ENCODE assay signal across 16 cellular contexts in genomic region chr7:124918662-124919061, GRCh38. TPM values are rescaled to one million over a fixed set of nuclear protein-coding genes. Genes with fewer than 3 reads are reported as not detected.
DNase-seq lines count a peak whose midpoint lies in the region; ATAC-seq lines count a peak whose summit lies in the region.
"Had no signal": no experiment of that assay in that cellular context is flagged by ENCODE, and none has a peak within 500 bp of the region (broad histone marks: within the 10 kb centered on the region; RNA-seq: fewer than 3 reads in every experiment).

No MANE protein-coding gene starts in this region.

- POLR2A ChIA-PET in T-cell (lab: Charles Lee): no interaction called here

- no peak overlapping the region for H3K4me3 Mint-ChIP-seq in natural killer cell treated with Interleukin-12 subunit alpha and Interleukin-12 subunit beta and Interleukin-15 and Interleukin-18, amount 100 ng/mL, for 72 hours
- H3K4me3 Mint-ChIP-seq in T-cell: no peak overlapping the region
- H3K4me3 Mint-ChIP-seq: nephron progenitor cell had no signal

- H3K36me3 Mint-ChIP-seq in natural killer cell treated with Interleukin-12 subunit alpha and Interleukin-12 subunit beta and Interleukin-15 and Interleukin-18, amount 100 ng/mL, for 72 hours: no peaks in the 10 kb centered on the region
- H3K36me3 Mint-ChIP-seq in T-cell: peaks cover 28% of the 10 kb centered on the region

- H3K4me1 Mint-ChIP-seq in natural killer cell treated with Interleukin-12 subunit alpha and Interleukin-12 subunit beta and Interleukin-15 and Interleukin-18, amount 100 ng/mL, for 72 hours (ENCODE audit: low read depth in 2 of 2): peaks cover 6 to 11% of the 10 kb centered on the region in 2 donors
- H3K4me1 Mint-ChIP-seq in T-cell: peaks cover 25 to 46% (median 31%) of the 10 kb centered on the region in 3 donors

- no peaks in the 10 kb centered on the region for H3K27me3 Mint-ChIP-seq in natural killer cell treated with Interleukin-12 subunit alpha and Interleukin-12 subunit beta and Interleukin-15 and Interleukin-18, amount 100 ng/mL, for 72 hours
- no peaks in the 10 kb centered on the region for H3K27me3 Mint-ChIP-seq in T-cell

- H3K27ac Mint-ChIP-seq in natural killer cell treated with Interleukin-12 subunit alpha and Interleukin-12 subunit beta and Interleukin-15 and Interleukin-18, amount 100 ng/mL, for 72 hours: no peak overlapping the region
- H3K27ac Mint-ChIP-seq in T-cell: no peak overlapping the region
- H3K27ac Mint-ChIP-seq: nephron progenitor cell had no signal

- CTCF ChIA-PET in T-cell (lab: Charles Lee): no interaction called here

- H3K4me3 ChIP-seq in H7 (ENCODE audit: insufficient read depth, low read depth, low read length): no peak overlapping the region
- H3K4me3 ChIP-seq: upper lobe of right lung had no signal

- no peaks in the 10 kb centered on the region for H3K27me3 ChIP-seq in H7 (ENCODE audit: control insufficient read depth, insufficient read depth, low read length)
- H3K27me3 ChIP-seq: upper lobe of right lung had no signal

- ATAC-seq in GM18498 (IDR thresholded peaks at IDR 0.05; ENCODE audit: unreplicated experiment): peak; percentile 61
- ATAC-seq in GM19438 (IDR thresholded peaks at IDR 0.05; ENCODE audit: low read depth, unreplicated experiment): peak; percentile 56
- peak; percentile 78 for ATAC-seq in HG02678 (IDR thresholded peaks at IDR 0.05; ENCODE audit: unreplicated experiment)
- ATAC-seq in HG03442 (IDR thresholded peaks at IDR 0.05; ENCODE audit: unreplicated experiment): peak; percentile 77
- no peak for ATAC-seq in natural killer cell treated with Interleukin-12 subunit alpha and Interleukin-12 subunit beta and Interleukin-15 and Interleukin-18, amount 100 ng/mL, for 72 hours
- no peak for ATAC-seq in T-cell (replicated peaks in 1 of 4)
- ATAC-seq: sciatic nerve, upper lobe of right lung had no signal

- no peak for DNase-seq in natural killer cell treated with Interleukin-12 subunit alpha and Interleukin-12 subunit beta and Interleukin-15 and Interleukin-18, amount 100 ng/mL, for 72 hours (ENCODE audit: low spot score)
- DNase-seq in H7: no peak
- DNase-seq in stimulated activated CD4-positive, alpha-beta T cell treated with anti-CD3 and anti-CD28 coated beads, Interleukin-4, amount 100 ng/mL, for 1 hour: no peak
- DNase-seq in T-cell: no peak
- DNase-seq: DMS79 treated with DMSO at 0.1 percent for 48 hours, kidney, NCI-H1092, nephron progenitor cell, SIG-M5, upper lobe of right lung, WERI-Rb-1 had no signal

- H3K36me3 ChIP-seq in H7 (replicated peaks; ENCODE audit: control insufficient read depth, insufficient read depth, low read length): no peaks in the 10 kb centered on the region

- no peaks in the 10 kb centered on the region for H3K9me3 Mint-ChIP-seq in natural killer cell treated with Interleukin-12 subunit alpha and Interleukin-12 subunit beta and Interleukin-15 and Interleukin-18, amount 100 ng/mL, for 72 hours
- no peaks in the 10 kb centered on the region for H3K9me3 Mint-ChIP-seq in T-cell
- H3K9me3 Mint-ChIP-seq: nephron progenitor cell had no signal

RNA-seq across cellular contexts. Expression of gene POT1, which starts 11.0 kb away (rescaled TPM):
- total RNA-seq in natural killer cell treated with Interleukin-12 subunit alpha and Interleukin-12 subunit beta and Interleukin-15 and Interleukin-18, amount 100 ng/mL, for 72 hours: 10 to 100 TPM; 27.3 to 27.8 TPM
- 36.2 and 58.3 TPM in 2 replicates for total RNA-seq in H7 (2014; rRNA removed; shearing (Covaris generic))
- 10 to 100 TPM; 17.6 to 27.9 (median 23.2) TPM for total RNA-seq in T-cell

Comparison
In these comparisons a context has a peak if more than half of its experiments do, and no peak if none do; other contexts are left out.
1. ATAC-seq: peak in GM18498 (single experiment), GM19438 (single experiment), HG02678 (single experiment) and HG03442 (single experiment); none in natural killer cell treated with Interleukin-12 subunit alpha and Interleukin-12 subunit beta and Interleukin-15 and Interleukin-18, amount 100 ng/mL, for 72 hours (0 of 2) and T-cell (0 of 4).